ENCODE assay signal across 21 cellular contexts in the genomic region with DNA sequence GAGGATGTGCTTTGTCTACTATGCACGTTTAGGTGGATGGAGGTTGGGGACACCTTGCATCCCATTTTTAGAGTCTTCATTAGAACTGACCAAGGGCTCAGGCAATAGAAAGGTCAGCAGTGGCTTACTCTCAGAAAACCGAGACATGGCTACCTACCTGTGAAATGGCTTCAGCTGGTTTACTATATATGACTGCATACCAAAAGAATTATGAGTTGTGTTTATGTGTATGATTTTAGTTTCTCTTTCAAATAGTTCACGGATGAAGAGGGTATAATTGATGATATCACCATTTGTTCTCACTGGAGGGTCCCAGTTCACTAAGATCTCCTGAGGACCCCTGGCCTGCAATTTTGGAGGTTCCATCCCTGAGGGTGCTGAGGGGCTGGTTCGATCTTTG.
"Had no signal": no experiment of that assay in that cellular context is flagged by ENCODE, and none has a peak within 500 bp of the region (broad histone marks: within the 10 kb centered on the region; RNA-seq: fewer than 3 reads in every experiment).

No MANE protein-coding gene starts in this region.

- H3K4me1 ChIP-seq: Peyer's patch had no signal

- DNase-seq: Karpas-422, KG1, MG63, NCI-H1092 treated with DMSO at 0.1 percent for 48 hours, NCI-H1436 treated with DMSO at 0.1 percent for 48 hours, NCI-H1694, NCI-H1930, NCI-H2081, NCI-H2107, NCI-H2227 treated with DMSO at 0.1 percent for 48 hours, NCI-H524, NCI-H526 treated with DMSO at 0.1 percent for 48 hours, NCI-H748 treated with DMSO at 0.1 percent for 48 hours, Peyer's patch, SHP77 treated with DMSO at 0.1 percent for 48 hours, SJCRH30, SW 1271, T-cell had no signal

- H3K27me3 Mint-ChIP-seq: T-cell had no signal

- H3K9me3 ChIP-seq: MG63, Peyer's patch, SJCRH30 had no signal

- H3K27ac ChIP-seq: HL-60, Peyer's patch, SJCRH30 had no signal

- H3K4me1 Mint-ChIP-seq: T-cell had no signal

- H3K4me3 ChIP-seq: MG63, Peyer's patch, SJCRH30 had no signal

- H3K9me3 Mint-ChIP-seq: T-helper 1 cell treated with Interleukin-12 subunit alpha and Interleukin-12 subunit beta and Interleukin-4 antibody, amounts not matched to agents 30 μg/mL and 1 μg/mL, for 36 hours had no signal

- H3K36me3 ChIP-seq: MG63, Peyer's patch, SJCRH30 had no signal

- ATAC-seq: Right ventricle myocardium inferior, T-cell had no signal

- H3K27ac Mint-ChIP-seq: T-cell; T-helper 1 cell treated with Interleukin-12 subunit alpha and Interleukin-12 subunit beta and Interleukin-4 antibody, amounts not matched to agents 30 μg/mL and 1 μg/mL, for 36 hours had no signal

- H3K27me3 ChIP-seq: MG63, Peyer's patch, SJCRH30 had no signal

- H3K4me3 Mint-ChIP-seq: T-cell; T-helper 1 cell treated with Interleukin-12 subunit alpha and Interleukin-12 subunit beta and Interleukin-4 antibody, amounts not matched to agents 30 μg/mL and 1 μg/mL, for 36 hours had no signal

- H3K36me3 Mint-ChIP-seq: T-cell had no signal
